In genomic region chr18:49495480-49495879, GRCh38 we compare ENCODE assay signal across 2 cellular contexts.
TF ChIP-seq lines count a peak whose summit lies in the region.

No MANE protein-coding gene starts in this region.

TF ChIP-seq in GM23338, 12 proteins besides CTCF, POLR2A, EP300 and RAD21:
- TF ChIP-seq POLR2AphosphoS5 (IDR thresholded peaks at IDR 0.05; ENCODE audit: low read depth) (no peak), ZNF114 (CRISPR knock-in tag; IDR thresholded peaks at IDR 0.05) (no peak), NANOG (IDR thresholded peaks at IDR 0.05; ENCODE audit: borderline replicate concordance) (no peak), ZNF331 (CRISPR knock-in tag; IDR thresholded peaks at IDR 0.05; ENCODE audit: low read depth) (no peak)
- TF ChIP-seq, protein P1, sequence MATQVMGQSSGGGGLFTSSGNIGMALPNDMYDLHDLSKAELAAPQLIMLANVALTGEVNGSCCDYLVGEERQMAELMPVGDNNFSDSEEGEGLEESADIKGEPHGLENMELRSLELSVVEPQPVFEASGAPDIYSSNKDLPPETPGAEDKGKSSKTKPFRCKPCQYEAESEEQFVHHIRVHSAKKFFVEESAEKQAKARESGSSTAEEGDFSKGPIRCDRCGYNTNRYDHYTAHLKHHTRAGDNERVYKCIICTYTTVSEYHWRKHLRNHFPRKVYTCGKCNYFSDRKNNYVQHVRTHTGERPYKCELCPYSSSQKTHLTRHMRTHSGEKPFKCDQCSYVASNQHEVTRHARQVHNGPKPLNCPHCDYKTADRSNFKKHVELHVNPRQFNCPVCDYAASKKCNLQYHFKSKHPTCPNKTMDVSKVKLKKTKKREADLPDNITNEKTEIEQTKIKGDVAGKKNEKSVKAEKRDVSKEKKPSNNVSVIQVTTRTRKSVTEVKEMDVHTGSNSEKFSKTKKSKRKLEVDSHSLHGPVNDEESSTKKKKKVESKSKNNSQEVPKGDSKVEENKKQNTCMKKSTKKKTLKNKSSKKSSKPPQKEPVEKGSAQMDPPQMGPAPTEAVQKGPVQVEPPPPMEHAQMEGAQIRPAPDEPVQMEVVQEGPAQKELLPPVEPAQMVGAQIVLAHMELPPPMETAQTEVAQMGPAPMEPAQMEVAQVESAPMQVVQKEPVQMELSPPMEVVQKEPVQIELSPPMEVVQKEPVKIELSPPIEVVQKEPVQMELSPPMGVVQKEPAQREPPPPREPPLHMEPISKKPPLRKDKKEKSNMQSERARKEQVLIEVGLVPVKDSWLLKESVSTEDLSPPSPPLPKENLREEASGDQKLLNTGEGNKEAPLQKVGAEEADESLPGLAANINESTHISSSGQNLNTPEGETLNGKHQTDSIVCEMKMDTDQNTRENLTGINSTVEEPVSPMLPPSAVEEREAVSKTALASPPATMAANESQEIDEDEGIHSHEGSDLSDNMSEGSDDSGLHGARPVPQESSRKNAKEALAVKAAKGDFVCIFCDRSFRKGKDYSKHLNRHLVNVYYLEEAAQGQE (IDR thresholded peaks at IDR 0.05; ENCODE audit: unreplicated experiment): no peak
- TF ChIP-seq, protein P2, sequence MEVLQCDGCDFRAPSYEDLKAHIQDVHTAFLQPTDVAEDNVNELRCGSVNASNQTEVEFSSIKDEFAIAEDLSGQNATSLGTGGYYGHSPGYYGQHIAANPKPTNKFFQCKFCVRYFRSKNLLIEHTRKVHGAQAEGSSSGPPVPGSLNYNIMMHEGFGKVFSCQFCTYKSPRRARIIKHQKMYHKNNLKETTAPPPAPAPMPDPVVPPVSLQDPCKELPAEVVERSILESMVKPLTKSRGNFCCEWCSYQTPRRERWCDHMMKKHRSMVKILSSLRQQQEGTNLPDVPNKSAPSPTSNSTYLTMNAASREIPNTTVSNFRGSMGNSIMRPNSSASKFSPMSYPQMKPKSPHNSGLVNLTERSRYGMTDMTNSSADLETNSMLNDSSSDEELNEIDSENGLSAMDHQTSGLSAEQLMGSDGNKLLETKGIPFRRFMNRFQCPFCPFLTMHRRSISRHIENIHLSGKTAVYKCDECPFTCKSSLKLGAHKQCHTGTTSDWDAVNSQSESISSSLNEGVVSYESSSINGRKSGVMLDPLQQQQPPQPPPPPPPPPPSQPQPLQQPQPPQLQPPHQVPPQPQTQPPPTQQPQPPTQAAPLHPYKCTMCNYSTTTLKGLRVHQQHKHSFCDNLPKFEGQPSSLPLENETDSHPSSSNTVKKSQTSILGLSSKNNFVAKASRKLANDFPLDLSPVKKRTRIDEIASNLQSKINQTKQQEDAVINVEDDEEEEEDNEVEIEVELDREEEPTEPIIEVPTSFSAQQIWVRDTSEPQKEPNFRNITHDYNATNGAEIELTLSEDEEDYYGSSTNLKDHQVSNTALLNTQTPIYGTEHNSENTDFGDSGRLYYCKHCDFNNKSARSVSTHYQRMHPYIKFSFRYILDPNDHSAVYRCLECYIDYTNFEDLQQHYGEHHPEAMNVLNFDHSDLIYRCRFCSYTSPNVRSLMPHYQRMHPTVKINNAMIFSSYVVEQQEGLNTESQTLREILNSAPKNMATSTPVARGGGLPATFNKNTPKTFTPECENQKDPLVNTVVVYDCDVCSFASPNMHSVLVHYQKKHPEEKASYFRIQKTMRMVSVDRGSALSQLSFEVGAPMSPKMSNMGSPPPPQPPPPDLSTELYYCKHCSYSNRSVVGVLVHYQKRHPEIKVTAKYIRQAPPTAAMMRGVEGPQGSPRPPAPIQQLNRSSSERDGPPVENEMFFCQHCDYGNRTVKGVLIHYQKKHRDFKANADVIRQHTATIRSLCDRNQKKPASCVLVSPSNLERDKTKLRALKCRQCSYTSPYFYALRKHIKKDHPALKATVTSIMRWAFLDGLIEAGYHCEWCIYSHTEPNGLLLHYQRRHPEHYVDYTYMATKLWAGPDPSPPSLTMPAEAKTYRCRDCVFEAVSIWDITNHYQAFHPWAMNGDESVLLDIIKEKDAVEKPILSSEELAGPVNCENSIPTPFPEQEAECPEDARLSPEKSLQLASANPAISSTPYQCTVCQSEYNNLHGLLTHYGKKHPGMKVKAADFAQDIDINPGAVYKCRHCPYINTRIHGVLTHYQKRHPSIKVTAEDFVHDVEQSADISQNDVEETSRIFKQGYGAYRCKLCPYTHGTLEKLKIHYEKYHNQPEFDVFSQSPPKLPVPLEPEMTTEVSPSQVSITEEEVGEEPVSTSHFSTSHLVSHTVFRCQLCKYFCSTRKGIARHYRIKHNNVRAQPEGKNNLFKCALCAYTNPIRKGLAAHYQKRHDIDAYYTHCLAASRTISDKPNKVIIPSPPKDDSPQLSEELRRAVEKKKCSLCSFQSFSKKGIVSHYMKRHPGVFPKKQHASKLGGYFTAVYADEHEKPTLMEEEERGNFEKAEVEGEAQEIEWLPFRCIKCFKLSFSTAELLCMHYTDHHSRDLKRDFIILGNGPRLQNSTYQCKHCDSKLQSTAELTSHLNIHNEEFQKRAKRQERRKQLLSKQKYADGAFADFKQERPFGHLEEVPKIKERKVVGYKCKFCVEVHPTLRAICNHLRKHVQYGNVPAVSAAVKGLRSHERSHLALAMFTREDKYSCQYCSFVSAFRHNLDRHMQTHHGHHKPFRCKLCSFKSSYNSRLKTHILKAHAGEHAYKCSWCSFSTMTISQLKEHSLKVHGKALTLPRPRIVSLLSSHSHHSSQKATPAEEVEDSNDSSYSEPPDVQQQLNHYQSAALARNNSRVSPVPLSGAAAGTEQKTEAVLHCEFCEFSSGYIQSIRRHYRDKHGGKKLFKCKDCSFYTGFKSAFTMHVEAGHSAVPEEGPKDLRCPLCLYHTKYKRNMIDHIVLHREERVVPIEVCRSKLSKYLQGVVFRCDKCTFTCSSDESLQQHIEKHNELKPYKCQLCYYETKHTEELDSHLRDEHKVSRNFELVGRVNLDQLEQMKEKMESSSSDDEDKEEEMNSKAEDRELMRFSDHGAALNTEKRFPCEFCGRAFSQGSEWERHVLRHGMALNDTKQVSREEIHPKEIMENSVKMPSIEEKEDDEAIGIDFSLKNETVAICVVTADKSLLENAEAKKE (CRISPR knock-in tag; IDR thresholded peaks at IDR 0.05): no peak

TF ChIP-seq in K562, 482 proteins besides CTCF, POLR2A, EP300 and RAD21:
- TF ChIP-seq EP400 (IDR thresholded peaks at IDR 0.05) (no peak), ZNF316 (IDR thresholded peaks at IDR 0.05) (peak; percentile 74), NFE2 (IDR thresholded peaks at IDR 0.05; ENCODE audit: low read depth) (peak; percentile 70), DIDO1 (tag; IDR thresholded peaks at IDR 0.05; ENCODE audit: low read depth) (no peak), C11orf30 (IDR thresholded peaks at IDR 0.05; ENCODE audit: low read depth) (peak; percentile 76), CBX3 (IDR thresholded peaks at IDR 0.05; ENCODE audit: borderline replicate concordance in 1 of 2, low read length in 2 of 2) (no peak), SOX6 (IDR thresholded peaks at IDR 0.05) (0 out of 2 replicates have a peak, but pooled peaks have one; percentile 47), KLF16 (IDR thresholded peaks at IDR 0.05) (no peak), CSDE1 (IDR thresholded peaks at IDR 0.05) (no peak), BACH1 (tag; IDR thresholded peaks at IDR 0.05) (peak; percentile 30; the same call in 1 of the 2 replicates), ZNF121 (CRISPR knock-in tag; conservative IDR thresholded peaks at IDR 0.05) (no peak), MAFG (tag; conservative IDR thresholded peaks at IDR 0.05) (peak; percentile 64), DPF2 (IDR thresholded peaks at IDR 0.05) (0 out of 2 replicates have a peak, but pooled peaks have one; percentile 23), ZFP36 (IDR thresholded peaks at IDR 0.05; ENCODE audit: low read depth, low read length, partially characterized antibody) (no peak), KLF13 (tag; IDR thresholded peaks at IDR 0.05; ENCODE audit: borderline replicate concordance, low read depth) (no peak), ARID1B (IDR thresholded peaks at IDR 0.05) (0 out of 2 replicates have a peak, but pooled peaks have one; percentile 21), ZNF197 (CRISPR knock-in tag; IDR thresholded peaks at IDR 0.05; ENCODE audit: low read depth) (no peak)
- TF ChIP-seq, protein P3, sequence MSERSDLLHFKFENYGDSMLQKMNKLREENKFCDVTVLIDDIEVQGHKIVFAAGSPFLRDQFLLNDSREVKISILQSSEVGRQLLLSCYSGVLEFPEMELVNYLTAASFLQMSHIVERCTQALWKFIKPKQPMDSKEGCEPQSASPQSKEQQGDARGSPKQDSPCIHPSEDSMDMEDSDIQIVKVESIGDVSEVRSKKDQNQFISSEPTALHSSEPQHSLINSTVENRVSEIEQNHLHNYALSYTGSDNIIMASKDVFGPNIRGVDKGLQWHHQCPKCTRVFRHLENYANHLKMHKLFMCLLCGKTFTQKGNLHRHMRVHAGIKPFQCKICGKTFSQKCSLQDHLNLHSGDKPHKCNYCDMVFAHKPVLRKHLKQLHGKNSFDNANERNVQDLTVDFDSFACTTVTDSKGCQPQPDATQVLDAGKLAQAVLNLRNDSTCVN (CRISPR knock-in tag; IDR thresholded peaks at IDR 0.05): no peak
- TF ChIP-seq, protein P4, sequence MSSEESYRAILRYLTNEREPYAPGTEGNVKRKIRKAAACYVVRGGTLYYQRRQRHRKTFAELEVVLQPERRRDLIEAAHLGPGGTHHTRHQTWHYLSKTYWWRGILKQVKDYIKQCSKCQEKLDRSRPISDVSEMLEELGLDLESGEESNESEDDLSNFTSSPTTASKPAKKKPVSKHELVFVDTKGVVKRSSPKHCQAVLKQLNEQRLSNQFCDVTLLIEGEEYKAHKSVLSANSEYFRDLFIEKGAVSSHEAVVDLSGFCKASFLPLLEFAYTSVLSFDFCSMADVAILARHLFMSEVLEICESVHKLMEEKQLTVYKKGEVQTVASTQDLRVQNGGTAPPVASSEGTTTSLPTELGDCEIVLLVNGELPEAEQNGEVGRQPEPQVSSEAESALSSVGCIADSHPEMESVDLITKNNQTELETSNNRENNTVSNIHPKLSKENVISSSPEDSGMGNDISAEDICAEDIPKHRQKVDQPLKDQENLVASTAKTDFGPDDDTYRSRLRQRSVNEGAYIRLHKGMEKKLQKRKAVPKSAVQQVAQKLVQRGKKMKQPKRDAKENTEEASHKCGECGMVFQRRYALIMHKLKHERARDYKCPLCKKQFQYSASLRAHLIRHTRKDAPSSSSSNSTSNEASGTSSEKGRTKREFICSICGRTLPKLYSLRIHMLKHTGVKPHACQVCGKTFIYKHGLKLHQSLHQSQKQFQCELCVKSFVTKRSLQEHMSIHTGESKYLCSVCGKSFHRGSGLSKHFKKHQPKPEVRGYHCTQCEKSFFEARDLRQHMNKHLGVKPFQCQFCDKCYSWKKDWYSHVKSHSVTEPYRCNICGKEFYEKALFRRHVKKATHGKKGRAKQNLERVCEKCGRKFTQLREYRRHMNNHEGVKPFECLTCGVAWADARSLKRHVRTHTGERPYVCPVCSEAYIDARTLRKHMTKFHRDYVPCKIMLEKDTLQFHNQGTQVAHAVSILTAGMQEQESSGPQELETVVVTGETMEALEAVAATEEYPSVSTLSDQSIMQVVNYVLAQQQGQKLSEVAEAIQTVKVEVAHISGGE (CRISPR knock-in tag; IDR thresholded peaks at IDR 0.05): no peak
